Comparison of ENCODE assay signal across 16 cellular contexts in the genomic region with DNA sequence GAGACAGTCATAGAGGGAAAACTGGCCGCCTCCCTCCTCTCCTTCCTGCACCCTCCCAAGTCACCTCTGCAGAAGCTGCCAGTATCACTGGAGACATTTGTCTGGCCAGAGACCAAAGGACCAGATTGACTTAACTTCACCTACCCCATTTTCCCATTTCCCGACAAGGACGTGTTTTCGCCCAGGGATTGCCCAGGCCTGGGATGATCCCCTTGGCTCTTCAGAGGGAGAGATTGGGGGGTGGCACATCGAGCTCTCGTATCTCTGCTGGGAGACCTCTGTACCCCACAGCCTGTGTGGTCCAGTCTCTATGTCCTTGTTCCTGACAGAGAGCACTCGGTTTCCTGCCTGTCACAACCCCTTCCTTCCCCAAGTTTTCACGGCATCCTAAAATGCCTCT. TPM values are rescaled to one million over a fixed set of nuclear protein-coding genes. Genes with fewer than 3 reads are reported as not detected.
"Had no signal": no experiment of that assay in that cellular context is flagged by ENCODE, and none has a peak within 500 bp of the region (broad histone marks: within the 10 kb centered on the region; RNA-seq: fewer than 3 reads in every experiment).

No MANE protein-coding gene starts in this region.

- H3K27ac Mint-ChIP-seq: activated CD4-positive, alpha-beta T cell treated with anti-CD3 and anti-CD28 coated beads for 36 hours; activated naive CD4-positive, alpha-beta T cell treated with anti-CD3 and anti-CD28 coated beads, Interleukin-2, amount 50 U/mL, for 24 hours; dendritic cell treated with granulocyte-macrophage colony-stimulating factor and Interleukin-4, amounts not matched to agents 40 ng/mL and 50 ng/mL, for 4 days; stimulated activated naive B cell treated with anti-CD40 and anti-IgM and Interleukin-4, amounts not matched to agents 10 μg/mL and 1 μg/mL and 100 μg/mL, for 72 hours had no signal

- H3K36me3 Mint-ChIP-seq: activated naive CD4-positive, alpha-beta T cell treated with anti-CD3 and anti-CD28 coated beads, Interleukin-2, amount 50 U/mL, for 24 hours; stimulated activated naive B cell treated with anti-CD40 and anti-IgM and Interleukin-4, amounts not matched to agents 10 μg/mL and 1 μg/mL and 100 μg/mL, for 72 hours had no signal

- H3K36me3 ChIP-seq: pancreas, thyroid gland, vagina had no signal

- H3K27me3 ChIP-seq: pancreas, thyroid gland, vagina had no signal

- DNase-seq: activated CD4-positive, alpha-beta T cell treated with anti-CD3 and anti-CD28 coated beads for 36 hours; activated CD4-positive, alpha-beta T cell treated with anti-CD3 and anti-CD28 coated beads, Interleukin-2, amount 50 U/mL, for 48 hours; activated gamma-delta T cell; effector memory CD4-positive, alpha-beta T cell; hippocampal formation; left cardiac atrium; stimulated activated naive B cell treated with anti-CD40 and anti-IgM and Interleukin-4, amounts not matched to agents 10 μg/mL and 1 μg/mL and 100 μg/mL, for 72 hours; SW 1271; thyroid gland had no signal

- H3K27me3 Mint-ChIP-seq: activated naive CD4-positive, alpha-beta T cell treated with anti-CD3 and anti-CD28 coated beads, Interleukin-2, amount 50 U/mL, for 24 hours had no signal

- ATAC-seq: activated CD4-positive, alpha-beta T cell treated with anti-CD3 and anti-CD28 coated beads for 36 hours; left cardiac atrium; pancreas; stimulated activated naive B cell treated with anti-CD40 and anti-IgM and Interleukin-4, amounts not matched to agents 10 μg/mL and 1 μg/mL and 100 μg/mL, for 72 hours had no signal

- H3K4me3 ChIP-seq: lung, pancreas, thyroid gland, vagina had no signal

- H3K9me3 ChIP-seq: pancreas, thyroid gland, vagina had no signal

- H3K27ac ChIP-seq: pancreas, thyroid gland, vagina had no signal

- H3K9me3 Mint-ChIP-seq: activated naive CD4-positive, alpha-beta T cell treated with anti-CD3 and anti-CD28 coated beads, Interleukin-2, amount 50 U/mL, for 24 hours; dendritic cell treated with granulocyte-macrophage colony-stimulating factor and Interleukin-4, amounts not matched to agents 40 ng/mL and 50 ng/mL, for 4 days; stimulated activated naive B cell treated with anti-CD40 and anti-IgM and Interleukin-4, amounts not matched to agents 10 μg/mL and 1 μg/mL and 100 μg/mL, for 72 hours had no signal

- H3K4me1 Mint-ChIP-seq: activated naive CD4-positive, alpha-beta T cell treated with anti-CD3 and anti-CD28 coated beads, Interleukin-2, amount 50 U/mL, for 24 hours had no signal

- H3K4me3 Mint-ChIP-seq: activated CD4-positive, alpha-beta T cell treated with anti-CD3 and anti-CD28 coated beads for 36 hours; activated naive CD4-positive, alpha-beta T cell treated with anti-CD3 and anti-CD28 coated beads, Interleukin-2, amount 50 U/mL, for 24 hours; dendritic cell treated with granulocyte-macrophage colony-stimulating factor and Interleukin-4, amounts not matched to agents 40 ng/mL and 50 ng/mL, for 4 days; stimulated activated naive B cell treated with anti-CD40 and anti-IgM and Interleukin-4, amounts not matched to agents 10 μg/mL and 1 μg/mL and 100 μg/mL, for 72 hours had no signal

RNA-seq across cellular contexts. Expression of gene RGMA, which starts 31.4 kb away (rescaled TPM):
- total RNA-seq: fibroblast of villous mesenchyme; T-helper 2 cell treated with Interferon-gamma antibody and Interleukin-4, amounts not matched to agents 100 ng/mL and 5 ng/mL, for 36 hours had no signal
